Comparison of ENCODE assay signal across 1 cellular context in genomic region chr22:46148885-46149492, GRCh38.
A peak's percentile ranks its signal among the peaks of the same experiment; 100 is the strongest.
TF ChIP-seq lines count a peak whose summit lies in the region.

No MANE protein-coding gene starts in this region.

TF ChIP-seq in H1, 55 proteins besides CTCF, POLR2A, EP300 and RAD21 (continued from another document):
- TF ChIP-seq PHF8 (conservative IDR thresholded peaks at IDR 0.05; ENCODE audit: low read depth, low read length): no peak
- peak; percentile 46 for TF ChIP-seq EZH2 (IDR thresholded peaks at IDR 0.05; ENCODE audit: low read depth, low read length, severe bottlenecking)
- TF ChIP-seq CHD2 (IDR thresholded peaks at IDR 0.05; ENCODE audit: low read length): no peak
- TF ChIP-seq RBBP5 (IDR thresholded peaks at IDR 0.05; ENCODE audit: borderline replicate concordance, low read depth, low read length): no peak
- TF ChIP-seq BACH1 (IDR thresholded peaks at IDR 0.05; ENCODE audit: low read length): no peak
- peak; percentile 58 for TF ChIP-seq SUZ12 (IDR thresholded peaks at IDR 0.05; ENCODE audit: low read length)
